1 cellular context compared by ENCODE assay signal in the genomic region with DNA sequence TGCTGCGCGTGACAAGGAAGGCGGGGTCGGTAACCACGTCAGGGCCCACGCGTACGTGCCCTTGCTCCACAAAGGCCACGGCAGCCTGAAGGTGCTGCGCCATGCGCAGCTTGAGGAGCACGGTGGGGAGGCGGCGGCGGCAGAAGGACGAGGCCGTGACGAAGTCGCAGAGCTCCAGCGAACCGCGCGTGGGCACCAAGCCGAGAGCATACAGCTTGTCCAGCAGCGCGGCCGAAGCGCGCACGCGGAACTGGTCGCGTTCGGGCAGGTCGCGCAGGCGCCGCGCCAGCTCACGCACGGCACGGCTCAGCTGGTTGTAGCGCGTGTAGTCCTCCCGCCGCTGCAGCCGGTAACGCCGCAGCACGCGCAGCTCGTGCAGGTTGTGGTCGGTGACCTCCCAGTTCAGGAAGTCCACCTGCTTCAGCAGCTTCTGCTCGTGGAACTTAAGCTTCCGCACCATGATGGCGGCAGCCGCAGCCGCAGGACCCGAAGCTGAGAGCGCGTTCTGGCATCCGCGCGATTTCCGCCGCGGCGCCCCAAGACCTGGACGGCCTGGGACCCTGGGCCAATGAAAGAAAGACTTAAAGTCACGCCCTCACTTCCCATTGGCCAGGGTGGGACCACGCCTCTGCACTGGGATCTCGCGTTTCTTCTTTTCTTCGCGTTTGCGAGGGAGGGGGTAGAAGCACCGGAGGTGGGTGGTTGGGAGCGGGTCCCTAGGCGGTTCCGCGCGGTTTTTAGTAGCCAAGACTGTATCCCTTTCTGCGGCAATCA.
TF ChIP-seq lines count a peak whose summit lies in the region.

A gene with protein sequence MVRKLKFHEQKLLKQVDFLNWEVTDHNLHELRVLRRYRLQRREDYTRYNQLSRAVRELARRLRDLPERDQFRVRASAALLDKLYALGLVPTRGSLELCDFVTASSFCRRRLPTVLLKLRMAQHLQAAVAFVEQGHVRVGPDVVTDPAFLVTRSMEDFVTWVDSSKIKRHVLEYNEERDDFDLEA (minus strand): TSS at position 516 of the 774 bp plus-strand sequence. CDS start 56 bp downstream, at position 460.

TF ChIP-seq in HepG2, 621 proteins besides CTCF, POLR2A, EP300 and RAD21 (continued from another document):
- TF ChIP-seq SNAPC4 (CRISPR knock-in tag; IDR thresholded peaks at IDR 0.05) (0 out of 2 replicates have a peak, but pooled peaks have one; percentile 37), NFE2L1 (CRISPR knock-in tag; IDR thresholded peaks at IDR 0.05; ENCODE audit: borderline replicate concordance) (0 out of 2 replicates have a peak, but pooled peaks have one; percentile 29), CENPX (CRISPR knock-in tag; IDR thresholded peaks at IDR 0.05) (no peak), ZNF205 (CRISPR knock-in tag; IDR thresholded peaks at IDR 0.05) (no peak; the same call in 1 of the 2 replicates), ZNF549 (CRISPR knock-in tag; IDR thresholded peaks at IDR 0.05) (no peak), ATF3 (CRISPR knock-in tag; IDR thresholded peaks at IDR 0.05) (0 out of 2 replicates have a peak, but pooled peaks have one; percentile 39), SPEN (CRISPR knock-in tag; IDR thresholded peaks at IDR 0.05; ENCODE audit: low read depth) (peak; percentile 74), ZNF224 (CRISPR knock-in tag; IDR thresholded peaks at IDR 0.05) (peak; percentile 94; the same call in 1 of the 2 replicates), AGO2 (optimal IDR thresholded peaks at IDR 0.05; ENCODE audit: low read depth, low read length) (peak; percentile 95), ZBTB38 (CRISPR knock-in tag; IDR thresholded peaks at IDR 0.05) (peak; percentile 73), ZNF746 (CRISPR knock-in tag; IDR thresholded peaks at IDR 0.05) (no peak; the same call in 1 of the 2 replicates), HMGXB4 (CRISPR knock-in tag; IDR thresholded peaks at IDR 0.05; ENCODE audit: borderline replicate concordance in 1 of 2, low read depth in 1 of 2) (peak; percentile 82 to 95; a peak in 3 of 4 replicates), ZNF83 (CRISPR knock-in tag; IDR thresholded peaks at IDR 0.05; ENCODE audit: borderline replicate concordance) (no peak; the same call in 1 of the 2 replicates), ZNF598 (CRISPR knock-in tag; IDR thresholded peaks at IDR 0.05; ENCODE audit: borderline replicate concordance) (peak; percentile 65; the same call in 1 of the 2 replicates), CBX2 (IDR thresholded peaks at IDR 0.05; ENCODE audit: low read depth, low read length) (no peak), CBX2 (CRISPR knock-in tag; IDR thresholded peaks at IDR 0.05; ENCODE audit: low read depth) (no peak), SIN3A (IDR thresholded peaks at IDR 0.05; ENCODE audit: borderline replicate concordance, low read depth, low read length) (peak; percentile 93)
- TF ChIP-seq, protein P1, sequence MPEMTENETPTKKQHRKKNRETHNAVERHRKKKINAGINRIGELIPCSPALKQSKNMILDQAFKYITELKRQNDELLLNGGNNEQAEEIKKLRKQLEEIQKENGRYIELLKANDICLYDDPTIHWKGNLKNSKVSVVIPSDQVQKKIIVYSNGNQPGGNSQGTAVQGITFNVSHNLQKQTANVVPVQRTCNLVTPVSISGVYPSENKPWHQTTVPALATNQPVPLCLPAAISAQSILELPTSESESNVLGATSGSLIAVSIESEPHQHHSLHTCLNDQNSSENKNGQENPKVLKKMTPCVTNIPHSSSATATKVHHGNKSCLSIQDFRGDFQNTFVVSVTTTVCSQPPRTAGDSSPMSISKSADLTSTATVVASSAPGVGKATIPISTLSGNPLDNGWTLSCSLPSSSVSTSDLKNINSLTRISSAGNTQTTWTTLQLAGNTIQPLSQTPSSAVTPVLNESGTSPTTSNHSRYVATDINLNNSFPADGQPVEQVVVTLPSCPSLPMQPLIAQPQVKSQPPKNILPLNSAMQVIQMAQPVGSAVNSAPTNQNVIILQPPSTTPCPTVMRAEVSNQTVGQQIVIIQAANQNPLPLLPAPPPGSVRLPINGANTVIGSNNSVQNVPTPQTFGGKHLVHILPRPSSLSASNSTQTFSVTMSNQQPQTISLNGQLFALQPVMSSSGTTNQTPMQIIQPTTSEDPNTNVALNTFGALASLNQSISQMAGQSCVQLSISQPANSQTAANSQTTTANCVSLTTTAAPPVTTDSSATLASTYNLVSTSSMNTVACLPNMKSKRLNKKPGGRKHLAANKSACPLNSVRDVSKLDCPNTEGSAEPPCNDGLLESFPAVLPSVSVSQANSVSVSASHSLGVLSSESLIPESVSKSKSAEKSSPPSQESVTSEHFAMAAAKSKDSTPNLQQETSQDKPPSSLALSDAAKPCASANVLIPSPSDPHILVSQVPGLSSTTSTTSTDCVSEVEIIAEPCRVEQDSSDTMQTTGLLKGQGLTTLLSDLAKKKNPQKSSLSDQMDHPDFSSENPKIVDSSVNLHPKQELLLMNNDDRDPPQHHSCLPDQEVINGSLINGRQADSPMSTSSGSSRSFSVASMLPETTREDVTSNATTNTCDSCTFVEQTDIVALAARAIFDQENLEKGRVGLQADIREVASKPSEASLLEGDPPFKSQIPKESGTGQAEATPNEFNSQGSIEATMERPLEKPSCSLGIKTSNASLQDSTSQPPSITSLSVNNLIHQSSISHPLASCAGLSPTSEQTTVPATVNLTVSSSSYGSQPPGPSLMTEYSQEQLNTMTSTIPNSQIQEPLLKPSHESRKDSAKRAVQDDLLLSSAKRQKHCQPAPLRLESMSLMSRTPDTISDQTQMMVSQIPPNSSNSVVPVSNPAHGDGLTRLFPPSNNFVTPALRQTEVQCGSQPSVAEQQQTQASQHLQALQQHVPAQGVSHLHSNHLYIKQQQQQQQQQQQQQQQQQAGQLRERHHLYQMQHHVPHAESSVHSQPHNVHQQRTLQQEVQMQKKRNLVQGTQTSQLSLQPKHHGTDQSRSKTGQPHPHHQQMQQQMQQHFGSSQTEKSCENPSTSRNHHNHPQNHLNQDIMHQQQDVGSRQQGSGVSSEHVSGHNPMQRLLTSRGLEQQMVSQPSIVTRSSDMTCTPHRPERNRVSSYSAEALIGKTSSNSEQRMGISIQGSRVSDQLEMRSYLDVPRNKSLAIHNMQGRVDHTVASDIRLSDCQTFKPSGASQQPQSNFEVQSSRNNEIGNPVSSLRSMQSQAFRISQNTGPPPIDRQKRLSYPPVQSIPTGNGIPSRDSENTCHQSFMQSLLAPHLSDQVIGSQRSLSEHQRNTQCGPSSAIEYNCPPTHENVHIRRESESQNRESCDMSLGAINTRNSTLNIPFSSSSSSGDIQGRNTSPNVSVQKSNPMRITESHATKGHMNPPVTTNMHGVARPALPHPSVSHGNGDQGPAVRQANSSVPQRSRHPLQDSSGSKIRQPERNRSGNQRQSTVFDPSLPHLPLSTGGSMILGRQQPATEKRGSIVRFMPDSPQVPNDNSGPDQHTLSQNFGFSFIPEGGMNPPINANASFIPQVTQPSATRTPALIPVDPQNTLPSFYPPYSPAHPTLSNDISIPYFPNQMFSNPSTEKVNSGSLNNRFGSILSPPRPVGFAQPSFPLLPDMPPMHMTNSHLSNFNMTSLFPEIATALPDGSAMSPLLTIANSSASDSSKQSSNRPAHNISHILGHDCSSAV (CRISPR knock-in tag; IDR thresholded peaks at IDR 0.05; ENCODE audit: borderline replicate concordance) = no peak
- TF ChIP-seq, protein P2, sequence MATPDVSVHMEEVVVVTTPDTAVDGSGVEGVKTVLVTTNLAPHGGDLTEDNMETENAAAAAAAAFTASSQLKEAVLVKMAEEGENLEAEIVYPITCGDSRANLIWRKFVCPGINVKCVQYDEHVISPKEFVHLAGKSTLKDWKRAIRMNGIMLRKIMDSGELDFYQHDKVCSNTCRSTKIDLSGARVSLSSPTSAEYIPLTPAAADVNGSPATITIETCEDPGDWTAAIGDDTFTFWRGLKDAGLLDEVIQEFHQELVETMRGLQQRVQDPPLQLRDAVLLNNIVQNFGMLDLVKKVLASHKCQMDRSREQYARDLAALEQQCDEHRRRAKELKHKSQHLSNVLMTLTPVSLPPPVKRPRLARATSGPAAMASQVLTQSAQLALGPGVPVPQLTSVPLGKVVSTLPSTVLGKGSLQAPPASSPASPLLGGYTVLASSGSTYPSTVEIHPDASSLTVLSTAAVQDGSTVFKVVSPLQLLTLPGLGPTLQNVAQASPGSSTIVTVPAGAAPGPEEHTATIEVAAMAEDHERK (CRISPR knock-in tag; IDR thresholded peaks at IDR 0.05; ENCODE audit: low read depth) = no peak
